10 cellular contexts compared by ENCODE assay signal in genomic region chr17:71085238-71086033, GRCh38.
DNase-seq lines count a peak whose midpoint lies in the region; ATAC-seq, FAIRE-seq and TF ChIP-seq lines count a peak whose summit lies in the region.
"Had no signal": no experiment of that assay in that cellular context is flagged by ENCODE, and none has a peak within 500 bp of the region (broad histone marks: within the 10 kb centered on the region; RNA-seq: fewer than 3 reads in every experiment).

No MANE protein-coding gene starts in this region.

- in situ Hi-C loops in HepG2 (cut with HindIII; ENCODE audit: extremely low pct_ligation_motif_present, low pct_unique_long_range_greater_than_20kb): no loop called here

- no peaks in the 10 kb centered on the region for H3K79me2 ChIP-seq in HepG2 (ENCODE audit: insufficient read depth, low read length)

- no peak overlapping the region for H3K4me2 ChIP-seq in HepG2 (ENCODE audit: low read depth, low read length)

- H3K9me3 Mint-ChIP-seq in CD4-positive, alpha-beta T cell: no peaks in the 10 kb centered on the region

- no TSS peak for BruUV-seq in HepG2 (replicated peaks; lab: Mats Ljungman, UMichigan)

- peak; percentile 85 for FAIRE-seq in HepG2 (lab: Jason Lieb, UNC)

- 15% methylated on average over 5 of the region's 5 CpGs for WGBS in HepG2 (ENCODE audit: low lambda C conversion rate)

- TF ChIP-seq EP300 in HepG2 (IDR thresholded peaks at IDR 0.05; ENCODE audit: low read depth in 2 of 2, low read length in 2 of 2) (no peak), HepG2 (CRISPR knock-in tag; IDR thresholded peaks at IDR 0.05; ENCODE audit: borderline replicate concordance) (no peak)

- peak; percentile 75 for DNase-seq in DMS53 (lab: John Stamatoyannopoulos, UW)
- peak; percentile 22 for DNase-seq in HuH-7 (ENCODE audit: low spot score)
- DNase-seq in SW480 (ENCODE audit: low spot score): peak; percentile 56
- DNase-seq in HepG2 (ENCODE audit: low spot score): peak; percentile 48
- no peak for DNase-seq in activated CD8-positive, alpha-beta memory T cell treated with anti-CD3 and anti-CD28 coated beads, Interleukin-2, amount 50 U/mL, for 48 hours
- DNase-seq in CD4-positive, alpha-beta T cell: no peak
- DNase-seq in NCI-H2227 treated with DMSO at 0.1 percent for 48 hours (lab: John Stamatoyannopoulos, UW): no peak
- DNase-seq: GM23248 had no signal

- H3K4me1 Mint-ChIP-seq in CD4-positive, alpha-beta T cell (ENCODE audit: low read depth): no peaks in the 10 kb centered on the region

- ATAC-seq in HepG2 (peak; percentile 79), HG03135 (IDR thresholded peaks at IDR 0.05; ENCODE audit: unreplicated experiment) (no peak)
- ATAC-seq in CD4-positive, alpha-beta T cell (ENCODE audit: poor library complexity): no peak

- no peak overlapping the region for H3K4me3 Mint-ChIP-seq in CD4-positive, alpha-beta T cell

- H3K9me3 ChIP-seq in HepG2 (ENCODE audit: low read length): peaks cover 25% of the 10 kb centered on the region
- no peaks in the 10 kb centered on the region for H3K9me3 ChIP-seq in CD4-positive, alpha-beta T cell (ENCODE audit: control insufficient read depth, low read length)

- CTCF ChIA-PET in HepG2 (lab: Yijun Ruan, JAX; ENCODE audit: low intra/inter-chr PET ratio, low total read pairs): interaction anchor here (0.8 to 3.5 kb wide), 4 partner anchors 319 to 1032 kb away, joined by 3 to 18 read pairs (median 5); no protein-coding TSS in a partner anchor
- CTCF ChIA-PET in CD4-positive, alpha-beta T cell (lab: Charles Lee): no interaction called here

- no peaks in the 10 kb centered on the region for H3K36me3 Mint-ChIP-seq in CD4-positive, alpha-beta T cell (ENCODE audit: low read depth)

- intact Hi-C loops in HepG2 (cut with micrococcal nuclease; ENCODE audit: unreplicated experiment): loop anchor here (5.0 to 10.0 kb wide), 2 partner anchors 379 to 1457 kb away; no protein-coding TSS in a partner anchor
- intact Hi-C loops in CD4-positive, alpha-beta T cell (cut with DNase I, micrococcal nuclease): loop anchor here in 1 of 2 experiments (10.0 kb wide), 1 partner anchor 59 kb away; no protein-coding TSS in a partner anchor

- H4K20me1 ChIP-seq in HepG2 (ENCODE audit: insufficient read depth, low read length): no peaks in the 10 kb centered on the region

- H2AFZ ChIP-seq in HepG2 (ENCODE audit: low read length): no peak overlapping the region
- H2AFZ ChIP-seq: GM23248 had no signal

- no peak overlapping the region for H3K27ac Mint-ChIP-seq in CD4-positive, alpha-beta T cell

- no peaks in the 10 kb centered on the region for H3K27me3 Mint-ChIP-seq in CD4-positive, alpha-beta T cell

- no peaks in the 10 kb centered on the region for H3K4me1 ChIP-seq in HepG2 (ENCODE audit: insufficient read depth, low read length)

- H3K4me3 ChIP-seq in HepG2 (replicated peaks in 1 of 3; ENCODE audit: insufficient read depth in 1 of 3, low read depth in 2 of 3, low read length in 3 of 3): no peak overlapping the region
- H3K4me3 ChIP-seq: GM23248 had no signal

- POLR2A ChIA-PET in HepG2 (lab: Yijun Ruan, JAX): no interaction called here
- POLR2A ChIA-PET in CD4-positive, alpha-beta T cell (lab: Charles Lee): no interaction called here

- peak; percentile 76 for TF ChIP-seq CTCF in HepG2 (CRISPR knock-in tag; IDR thresholded peaks at IDR 0.05)
- TF ChIP-seq CTCF in CD4-positive, alpha-beta T cell (IDR thresholded peaks at IDR 0.05): no peak

- H3K36me3 ChIP-seq in HepG2 (replicated peaks in 1 of 2; ENCODE audit: control insufficient read depth in 1 of 2, insufficient read depth in 2 of 2, low read length in 2 of 2): no peaks in the 10 kb centered on the region

- 0 out of 2 replicates have a peak, but pooled peaks have one; percentile 37 for TF ChIP-seq RAD21 in HepG2 (CRISPR knock-in tag; IDR thresholded peaks at IDR 0.05)

- H3K9ac ChIP-seq in HepG2 (ENCODE audit: insufficient read depth, low read depth, low read length): no peak overlapping the region
- H3K9ac ChIP-seq: GM23248 had no signal

- no peak overlapping the region for H3K27ac ChIP-seq in HepG2 (ENCODE audit: extremely low read length, insufficient read depth, low read length)
- no peak overlapping the region for H3K27ac ChIP-seq in CD4-positive, alpha-beta T cell (ENCODE audit: low read depth, low read length)
- H3K27ac ChIP-seq: epithelial cell of prostate, GM23248 had no signal

- TF ChIP-seq POLR2A in HepG2 (IDR thresholded peaks at IDR 0.05; ENCODE audit: insufficient read depth in 1 of 2, low read depth in 2 of 2, low read length in 2 of 2): no peak

- H3K27me3 ChIP-seq in HepG2 (ENCODE audit: control insufficient read depth in 1 of 2, insufficient read depth in 2 of 2, low read length in 2 of 2): no peaks in the 10 kb centered on the region
- no peaks in the 10 kb centered on the region for H3K27me3 ChIP-seq in CD4-positive, alpha-beta T cell (ENCODE audit: control insufficient read depth, insufficient read depth, low read length)

TF ChIP-seq in HepG2, 621 proteins besides CTCF, POLR2A, EP300 and RAD21 (continues in another document):
- TF ChIP-seq POLR2AphosphoS2 (IDR thresholded peaks at IDR 0.05; ENCODE audit: low read depth, low read length) (no peak), NR2C2 (CRISPR knock-in tag; IDR thresholded peaks at IDR 0.05; ENCODE audit: borderline replicate concordance) (peak; percentile 50), ZNF558 (CRISPR knock-in tag; IDR thresholded peaks at IDR 0.05; ENCODE audit: borderline replicate concordance) (no peak), ZNF441 (CRISPR knock-in tag; IDR thresholded peaks at IDR 0.05; ENCODE audit: borderline replicate concordance) (no peak), NAIF1 (CRISPR knock-in tag; IDR thresholded peaks at IDR 0.05; ENCODE audit: borderline replicate concordance) (no peak), ZUFSP (CRISPR knock-in tag; IDR thresholded peaks at IDR 0.05; ENCODE audit: borderline replicate concordance) (no peak), HOXA3 (CRISPR knock-in tag; IDR thresholded peaks at IDR 0.05) (no peak), NR2F2 (IDR thresholded peaks at IDR 0.05; ENCODE audit: borderline replicate concordance, low read depth) (peak; percentile 72), NR2F6 (IDR thresholded peaks at IDR 0.05) (peak; percentile 71), NR2F6 (CRISPR knock-in tag; IDR thresholded peaks at IDR 0.05) (peak; percentile 84), FOXA1 (IDR thresholded peaks at IDR 0.05) (no peak), FOXA1 (CRISPR knock-in tag; IDR thresholded peaks at IDR 0.05) (peak; percentile 55), MIXL1 (CRISPR knock-in tag; IDR thresholded peaks at IDR 0.05) (peak; percentile 32; the same call in 1 of the 2 replicates), TFDP2 (CRISPR knock-in tag; IDR thresholded peaks at IDR 0.05) (no peak), CREB1 (IDR thresholded peaks at IDR 0.05) (peak; percentile 67), CREB1 (CRISPR knock-in tag; IDR thresholded peaks at IDR 0.05) (no peak), HNF4A (CRISPR knock-in tag; IDR thresholded peaks at IDR 0.05) (peak; percentile 34; the same call in 1 of the 2 replicates), ZNF333 (CRISPR knock-in tag; IDR thresholded peaks at IDR 0.05; ENCODE audit: borderline replicate concordance) (no peak), SMC3 (IDR thresholded peaks at IDR 0.05; ENCODE audit: low read length) (peak; percentile 61; the same call in 1 of the 2 replicates), MZF1 (CRISPR knock-in tag; IDR thresholded peaks at IDR 0.05; ENCODE audit: borderline replicate concordance) (no peak)

Comparison
In these comparisons a context has a peak if more than half of its experiments do, and no peak if none do; other contexts are left out.
1. DNase-seq: peak in DMS53 (single experiment), HuH-7 (single experiment), SW480 (single experiment) and HepG2 (single experiment); none in activated CD8-positive, alpha-beta memory T cell treated with anti-CD3 and anti-CD28 coated beads, Interleukin-2, amount 50 U/mL, for 48 hours (single experiment), CD4-positive, alpha-beta T cell (0 of 10) and NCI-H2227 treated with DMSO at 0.1 percent for 48 hours (single experiment).